In the genomic region with DNA sequence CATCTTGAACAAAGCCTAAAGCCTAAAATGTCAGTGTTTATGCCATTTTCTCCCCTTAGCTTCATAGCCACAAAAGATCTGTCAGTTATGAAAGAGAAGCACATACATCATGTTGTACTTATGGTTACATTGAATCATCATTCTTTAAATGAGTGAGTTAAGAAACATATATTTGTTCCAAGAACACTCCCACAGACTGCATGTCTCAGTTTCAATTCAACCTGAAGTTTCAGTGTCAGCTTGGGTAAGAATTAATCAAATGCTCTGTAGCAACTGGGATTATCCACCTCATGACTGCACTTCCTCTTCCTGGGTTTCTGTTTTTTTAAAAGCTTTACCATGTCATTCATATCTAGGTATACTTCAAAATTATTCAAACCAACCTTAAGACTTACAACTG, we compare ENCODE assay signal across 13 cellular contexts. TPM values are rescaled to one million over a fixed set of nuclear protein-coding genes. Genes with fewer than 3 reads are reported as not detected.
DNase-seq lines count a peak whose midpoint lies in the region; ATAC-seq, FAIRE-seq and TF ChIP-seq lines count a peak whose summit lies in the region.
"Had no signal": no experiment of that assay in that cellular context is flagged by ENCODE, and none has a peak within 500 bp of the region (broad histone marks: within the 10 kb centered on the region; RNA-seq: fewer than 3 reads in every experiment).

No MANE protein-coding gene starts in this region.

- no peaks in the 10 kb centered on the region for H3K9me3 Mint-ChIP-seq in T-helper 1 cell treated with Interleukin-12 subunit alpha and Interleukin-12 subunit beta and Interleukin-4 antibody, amounts not matched to agents 30 μg/mL and 1 μg/mL, for 36 hours

- peak; percentile 54 for FAIRE-seq in GM12892 (lab: Jason Lieb, UNC)

- TF ChIP-seq POLR2A in GM12892 (IDR thresholded peaks at IDR 0.05; ENCODE audit: low read depth, low read length), result no peak

- no peak overlapping the region for H3K4me3 Mint-ChIP-seq in T-helper 1 cell treated with Interleukin-12 subunit alpha and Interleukin-12 subunit beta and Interleukin-4 antibody, amounts not matched to agents 30 μg/mL and 1 μg/mL, for 36 hours

- no peaks in the 10 kb centered on the region for H3K27me3 Mint-ChIP-seq in T-helper 1 cell treated with Interleukin-12 subunit alpha and Interleukin-12 subunit beta and Interleukin-4 antibody, amounts not matched to agents 30 μg/mL and 1 μg/mL, for 36 hours (ENCODE audit: low read depth)

- H3K27ac Mint-ChIP-seq in T-helper 1 cell treated with Interleukin-12 subunit alpha and Interleukin-12 subunit beta and Interleukin-4 antibody, amounts not matched to agents 30 μg/mL and 1 μg/mL, for 36 hours, result peak overlapping the region; percentile 18

- no peak for DNase-seq in GM12892 (ENCODE audit: insufficient read length)
- no peak for DNase-seq in AG20443 (ENCODE audit: low spot score)
- DNase-seq in activated effector memory CD4-positive, alpha-beta T cell treated with anti-CD3 and anti-CD28 coated beads, Interleukin-2, amount 50 U/mL, for 16 hours, result no peak
- DNase-seq in germinal center (ENCODE audit: low spot score), result no peak
- DNase-seq in NAMALWA (ENCODE audit: low spot score), result no peak
- DNase-seq: adrenal gland; COR-L47; naive thymus-derived CD4-positive, alpha-beta T cell; NCI-H2107 had no signal

- peaks cover 5% of the 10 kb centered on the region for H3K4me1 Mint-ChIP-seq in T-helper 1 cell treated with Interleukin-12 subunit alpha and Interleukin-12 subunit beta and Interleukin-4 antibody, amounts not matched to agents 30 μg/mL and 1 μg/mL, for 36 hours (ENCODE audit: low read depth)

- ATAC-seq in GM19372 (IDR thresholded peaks at IDR 0.05; ENCODE audit: low read depth, unreplicated experiment) (peak; percentile 87), HG02970 (IDR thresholded peaks at IDR 0.05; ENCODE audit: low FRiP score, unreplicated experiment) (peak; percentile 73)
- ATAC-seq: HCT116; naive thymus-derived CD4-positive, alpha-beta T cell had no signal

- no peaks in the 10 kb centered on the region for H3K36me3 Mint-ChIP-seq in T-helper 1 cell treated with Interleukin-12 subunit alpha and Interleukin-12 subunit beta and Interleukin-4 antibody, amounts not matched to agents 30 μg/mL and 1 μg/mL, for 36 hours (ENCODE audit: low read depth)

RNA-seq across cellular contexts. Expression of a gene that starts 3.9 kb away (rescaled TPM):
- polyA plus RNA-seq in GM12892 (2012; ENCODE audit: missing spikeins), result not detected
- polyA plus RNA-seq: naive thymus-derived CD4-positive, alpha-beta T cell had no signal
